9 cellular contexts compared by ENCODE assay signal in the genomic region with DNA sequence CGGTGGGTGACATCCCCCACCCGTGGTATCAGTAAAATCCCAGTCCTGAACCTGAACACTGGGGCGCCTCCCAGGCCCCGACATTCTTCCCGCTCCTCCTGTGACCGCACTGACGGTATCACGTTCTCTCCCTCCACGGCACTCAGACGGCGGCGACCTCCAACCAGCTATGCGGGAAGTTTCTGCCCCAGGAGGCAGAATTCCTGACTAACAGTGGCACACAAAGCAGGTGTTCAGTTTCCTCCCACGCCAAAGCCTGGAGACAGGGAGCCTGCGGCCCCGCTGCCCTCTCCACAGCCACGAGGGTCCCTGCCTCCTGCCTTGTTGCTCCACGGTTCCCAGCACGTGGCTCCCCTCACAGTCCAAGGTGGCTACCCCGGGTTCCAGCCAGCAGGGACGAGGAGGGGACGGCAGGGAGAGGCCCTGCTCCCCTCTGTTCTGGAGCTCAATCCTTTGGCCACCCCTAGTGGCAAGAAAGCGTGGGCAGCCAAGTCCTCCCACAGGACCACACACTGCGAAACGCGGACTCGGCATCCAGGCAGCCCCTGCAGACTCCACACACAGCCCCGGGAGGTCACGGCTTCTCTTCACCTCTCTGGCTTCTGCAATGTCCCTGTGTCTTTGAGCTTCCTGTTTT. TPM values are rescaled to one million over a fixed set of nuclear protein-coding genes. Genes with fewer than 3 reads are reported as not detected.
DNase-seq lines count a peak whose midpoint lies in the region; ATAC-seq, FAIRE-seq and TF ChIP-seq lines count a peak whose summit lies in the region.
"Had no signal": no experiment of that assay in that cellular context is flagged by ENCODE, and none has a peak within 500 bp of the region (broad histone marks: within the 10 kb centered on the region; RNA-seq: fewer than 3 reads in every experiment).

No MANE protein-coding gene starts in this region.

- no peaks in the 10 kb centered on the region for H3K4me1 Mint-ChIP-seq in astrocyte (ENCODE audit: low read depth, unreplicated experiment)

- no peak overlapping the region for H2AFZ ChIP-seq in astrocyte (ENCODE audit: low read depth, low read length)

- no peaks in the 10 kb centered on the region for H3K27me3 Mint-ChIP-seq in astrocyte (ENCODE audit: low read depth, unreplicated experiment)

- no peaks in the 10 kb centered on the region for H3K9me3 ChIP-seq in astrocyte (ENCODE audit: insufficient read depth, low read depth, low read length)
- no peaks in the 10 kb centered on the region for H3K9me3 ChIP-seq in cardiac muscle cell (ENCODE audit: low read depth)
- no peaks in the 10 kb centered on the region for H3K9me3 ChIP-seq in ovary

- H3K9ac ChIP-seq in astrocyte (ENCODE audit: low read length): peak overlapping the region; percentile 45

- H3K27me3 ChIP-seq in astrocyte (ENCODE audit: insufficient read depth, low read length): no peaks in the 10 kb centered on the region
- no peaks in the 10 kb centered on the region for H3K27me3 ChIP-seq in cardiac muscle cell
- H3K27me3 ChIP-seq in ovary: no peaks in the 10 kb centered on the region

- TF ChIP-seq POLR2A in ovary (IDR thresholded peaks at IDR 0.05): no peak

- no peak for FAIRE-seq in astrocyte (lab: Jason Lieb, UNC)

- no peak overlapping the region for H3K4me3 Mint-ChIP-seq in astrocyte (ENCODE audit: unreplicated experiment)

- H3K79me2 ChIP-seq in astrocyte (ENCODE audit: insufficient read depth, low read length): peaks cover 66% of the 10 kb centered on the region

- peak overlapping the region; percentile 19 for H3K27ac ChIP-seq in astrocyte (ENCODE audit: low read depth, low read length)
- H3K27ac ChIP-seq in cardiac muscle cell: no peak overlapping the region
- H3K27ac ChIP-seq in ovary: no peak overlapping the region

- H3K4me1 ChIP-seq in astrocyte (ENCODE audit: insufficient read depth, low read length): peaks cover 12% of the 10 kb centered on the region
- H3K4me1 ChIP-seq in cardiac muscle cell (ENCODE audit: low read depth): no peaks in the 10 kb centered on the region
- peaks cover 5% of the 10 kb centered on the region for H3K4me1 ChIP-seq in ovary (ENCODE audit: insufficient read depth)

- TF ChIP-seq EP300 in ovary (IDR thresholded peaks at IDR 0.05): no peak

- H3K36me3 Mint-ChIP-seq in astrocyte (ENCODE audit: low read depth, unreplicated experiment): peaks cover 8% of the 10 kb centered on the region

- ATAC-seq in GM21529 (IDR thresholded peaks at IDR 0.05; ENCODE audit: unreplicated experiment) (no peak), HG02938 (IDR thresholded peaks at IDR 0.05; ENCODE audit: unreplicated experiment) (no peak)

- 25 to 37% (median 35%) methylated on average over 29 of the region's 29 CpGs for WGBS in ovary, 3 donors

- H3K9me3 Mint-ChIP-seq in astrocyte (ENCODE audit: unreplicated experiment): no peaks in the 10 kb centered on the region

- H3K36me3 ChIP-seq in astrocyte (ENCODE audit: insufficient read depth, low read length) (peaks cover 12% of the 10 kb centered on the region), cardiac muscle cell (peaks cover 15% of the 10 kb centered on the region), ovary (no peaks in the 10 kb centered on the region)

- TF ChIP-seq CTCF in astrocyte (IDR thresholded peaks at IDR 0.05; ENCODE audit: insufficient read depth, low read depth, low read length) (peak; percentile 10), cardiac muscle cell (IDR thresholded peaks at IDR 0.05; ENCODE audit: low read depth, low read length) (peak; percentile 67), ovary (IDR thresholded peaks at IDR 0.05) (peak in 2 of 3 donors; percentile 23 to 73)

- H3K4me3 ChIP-seq in astrocyte (ENCODE audit: insufficient read depth, low read depth, low read length): no peak overlapping the region
- H3K4me3 ChIP-seq in cardiac muscle cell: no peak overlapping the region
- H3K4me3 ChIP-seq in ovary: no peak overlapping the region

- peaks cover 74% of the 10 kb centered on the region for H4K20me1 ChIP-seq in astrocyte (ENCODE audit: insufficient read depth, low read length)

- no peak overlapping the region for H3K27ac Mint-ChIP-seq in astrocyte (ENCODE audit: unreplicated experiment)

- DNase-seq in ELF-1 (ENCODE audit: low read depth, low spot score) (peak; percentile 16), astrocyte (ENCODE audit: low read depth) (peak; percentile 7), cardiac muscle cell (ENCODE audit: low read depth in 1 of 2, low spot score in 1 of 2) (peak in 1 of 2 donors; percentile 58), ovary (peak; percentile 60 to 80 (median 68)), iPS-NIHi7 (ENCODE audit: extremely low spot score) (no peak)
- no peak for DNase-seq in stimulated activated naive CD4-positive, alpha-beta T cell (lab: John Stamatoyannopoulos, UW)
- DNase-seq: NCI-H1694 had no signal

- H3K4me2 ChIP-seq in astrocyte (ENCODE audit: low read length): peak overlapping the region; percentile 4

- intact Hi-C loops in ovary (cut with DNase I): loop anchor here in 2 of 4 donors (5.0 to 10.0 kb wide), 2 partner anchors 66 to 219 kb away; partner anchors contain the start of gene FGFRL1 (in 1 of the 2)

RNA-seq across cellular contexts. Expression of gene CTBP1, which starts 15.2 kb away (rescaled TPM):
- total RNA-seq in astrocyte: 115 and 136 TPM in 2 replicates
- total RNA-seq in cardiac muscle cell: 321 and 431 TPM in 2 replicates
- polyA plus RNA-seq in cardiac muscle cell: 152 and 174 TPM in 2 replicates
- total RNA-seq in ovary: 100 to 1,000 TPM in 6 of 7 donors, 10 to 100 TPM in 1; 89.5 to 231 (median 154) TPM
- polyA plus RNA-seq in ovary: 100 to 1,000 TPM in 1 of 2 donors, 10 to 100 TPM in 1; 45.7 to 124 TPM

RNA-seq across cellular contexts. Expression of gene MAEA, which starts 55.9 kb away (rescaled TPM):
- total RNA-seq in astrocyte (73.3 and 79.3 TPM in 2 replicates), cardiac muscle cell (85.0 and 88.3 TPM in 2 replicates), ovary (10 to 100 TPM; 48.3 to 71.3 (median 56.7) TPM)
- polyA plus RNA-seq in cardiac muscle cell (70.2 and 76.8 TPM in 2 replicates), ovary (10 to 100 TPM; 23.8 to 60.7 TPM)

Comparison
In these comparisons a context has a peak if more than half of its experiments do, and no peak if none do; other contexts are left out.
1. DNase-seq: peak in ELF-1 (single experiment), astrocyte (single experiment) and ovary (5 of 5); none in stimulated activated naive CD4-positive, alpha-beta T cell (0 of 6) and iPS-NIHi7 (single experiment).
2. CTCF ChIP-seq: peak in every context shown above with its lines; median percentile 67 in cardiac muscle cell; 48 in ovary; 10 in astrocyte.